ENCODE assay signal across 13 cellular contexts in genomic region chr16:55622930-55623561, GRCh38. TPM values are rescaled to one million over a fixed set of nuclear protein-coding genes. Genes with fewer than 3 reads are reported as not detected.
DNase-seq lines count a peak whose midpoint lies in the region; TF ChIP-seq lines count a peak whose summit lies in the region.
"Had no signal": no experiment of that assay in that cellular context is flagged by ENCODE, and none has a peak within 500 bp of the region (broad histone marks: within the 10 kb centered on the region; RNA-seq: fewer than 3 reads in every experiment).

No MANE protein-coding gene starts in this region.

- TF ChIP-seq CTCF in fibroblast of villous mesenchyme (IDR thresholded peaks at IDR 0.05; ENCODE audit: insufficient read depth, low read depth, low read length) (peak; percentile 24), smooth muscle cell (IDR thresholded peaks at IDR 0.05; ENCODE audit: borderline replicate concordance, insufficient read depth, poor library complexity, severe bottlenecking) (peak; percentile 13)

- H3K36me3 ChIP-seq in smooth muscle cell (ENCODE audit: low read depth) = no peaks in the 10 kb centered on the region

- H3K27me3 ChIP-seq in smooth muscle cell (ENCODE audit: low read depth) = no peaks in the 10 kb centered on the region

- H3K4me1 ChIP-seq in smooth muscle cell (ENCODE audit: low read depth) = no peaks in the 10 kb centered on the region

- H3K4me3 ChIP-seq in fibroblast of villous mesenchyme (ENCODE audit: low read depth, low read length) (no peak overlapping the region), smooth muscle cell (no peak overlapping the region)

- no peaks in the 10 kb centered on the region for H4K20me1 ChIP-seq in smooth muscle cell (ENCODE audit: low read depth)

- no peaks in the 10 kb centered on the region for H3K9me3 ChIP-seq in smooth muscle cell (replicated peaks; ENCODE audit: low read depth)

- no peak overlapping the region for H3K27ac ChIP-seq in smooth muscle cell (ENCODE audit: low read depth)
- H3K27ac ChIP-seq: KMS-11 had no signal

- H3K4me2 ChIP-seq in smooth muscle cell = no peak overlapping the region
- H3K4me2 ChIP-seq: KMS-11 had no signal

- DNase-seq in NCI-H748 (lab: John Stamatoyannopoulos, UW; ENCODE audit: unreplicated experiment) = peak; percentile 2
- no peak for DNase-seq in NCI-H748 treated with DMSO at 0.1 percent for 48 hours (lab: John Stamatoyannopoulos, UW)
- peak; percentile 16 for DNase-seq in RKO (ENCODE audit: low spot score)
- DNase-seq in fibroblast of villous mesenchyme (ENCODE audit: low read depth) = no peak
- no peak for DNase-seq in smooth muscle cell (lab: John Stamatoyannopoulos, UW; ENCODE audit: unreplicated experiment)
- no peak for DNase-seq in nucleus accumbens (lab: John Stamatoyannopoulos, UW)
- no peak for DNase-seq in activated CD4-positive, alpha-beta T cell treated with anti-CD3 and anti-CD28 coated beads, Interleukin-2, amount 50 U/mL, for 4 hours
- DNase-seq in GDM1 (lab: John Stamatoyannopoulos, UW) = no peak
- DNase-seq: kidney glomerular epithelial cell; retina; SIG-M5; stimulated activated CD8-positive, alpha-beta memory T cell treated with anti-CD3 and anti-CD28 coated beads, Interleukin-4, amount 100 ng/mL, for 48 hours had no signal

- no peak overlapping the region for H2AFZ ChIP-seq in smooth muscle cell (ENCODE audit: low read depth)

- H3K9ac ChIP-seq in smooth muscle cell (ENCODE audit: low read depth) = no peak overlapping the region
- H3K9ac ChIP-seq: KMS-11 had no signal

- WGBS in smooth muscle cell (ENCODE audit: low lambda C conversion rate) = 39% methylated on average over 8 of the region's 8 CpGs

- no peaks in the 10 kb centered on the region for H3K79me2 ChIP-seq in smooth muscle cell (ENCODE audit: low read depth)

- H3F3A ChIP-seq in smooth muscle cell (ENCODE audit: low read depth) = no peaks in the 10 kb centered on the region

RNA-seq across cellular contexts. Expression of gene SLC6A2, which starts 32.7 kb away (rescaled TPM):
- total RNA-seq in fibroblast of villous mesenchyme = not detected in 2 replicates
- 0.22 and 1.2 TPM in 2 replicates for total RNA-seq in smooth muscle cell
- polyA plus RNA-seq in smooth muscle cell = 0.33 TPM in 1 of 2 replicates, not detected in the other

RNA-seq across cellular contexts. Expression of gene CAPNS2, which starts 56.6 kb away (rescaled TPM):
- total RNA-seq in fibroblast of villous mesenchyme (1.3 and 2.6 TPM in 2 replicates), smooth muscle cell (8.3 and 10.4 TPM in 2 replicates)
- 3.0 and 5.5 TPM in 2 replicates for polyA plus RNA-seq in smooth muscle cell

Comparison
In these comparisons a context has a peak if more than half of its experiments do, and no peak if none do; other contexts are left out.
1. DNase-seq: peak in NCI-H748 (single experiment) and RKO (single experiment); none in NCI-H748 treated with DMSO at 0.1 percent for 48 hours (single experiment), fibroblast of villous mesenchyme (single experiment), smooth muscle cell (single experiment), nucleus accumbens (0 of 56), activated CD4-positive, alpha-beta T cell treated with anti-CD3 and anti-CD28 coated beads, Interleukin-2, amount 50 U/mL, for 4 hours (0 of 2) and GDM1 (single experiment).